ENCODE assay signal across 12 cellular contexts in the genomic region with DNA sequence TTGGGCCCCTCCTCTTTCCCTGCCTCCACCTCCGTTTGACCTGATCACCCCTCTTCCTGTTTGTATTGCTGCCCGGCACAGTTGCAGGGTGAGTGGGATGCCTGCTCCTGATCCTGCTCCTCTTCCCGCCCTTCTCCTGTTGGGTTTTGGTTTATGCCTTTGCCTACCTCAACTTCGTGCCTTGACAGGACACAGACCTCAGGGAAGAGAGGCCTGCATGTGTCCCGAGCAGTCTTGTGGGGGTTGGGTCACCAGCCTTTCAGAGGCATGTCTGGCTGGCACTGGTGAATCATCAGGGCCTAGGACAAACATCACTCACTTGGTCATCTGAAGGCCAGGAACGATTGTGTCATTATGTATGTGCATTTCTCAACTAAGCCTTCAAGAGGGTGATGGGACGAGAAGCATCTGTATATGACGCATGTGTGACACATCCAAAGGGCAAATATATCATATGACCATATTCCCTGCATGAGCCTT. TPM values are rescaled to one million over a fixed set of nuclear protein-coding genes. Genes with fewer than 3 reads are reported as not detected.
A peak's percentile ranks its signal among the peaks of the same experiment; 100 is the strongest.
DNase-seq lines count a peak whose midpoint lies in the region; ATAC-seq, FAIRE-seq and TF ChIP-seq lines count a peak whose summit lies in the region.
"Had no signal": no experiment of that assay in that cellular context is flagged by ENCODE, and none has a peak within 500 bp of the region (broad histone marks: within the 10 kb centered on the region; RNA-seq: fewer than 3 reads in every experiment).

No MANE protein-coding gene starts in this region.

- CTCF ChIA-PET in HepG2 (lab: Yijun Ruan, JAX; ENCODE audit: low intra/inter-chr PET ratio, low total read pairs): no interaction called here

- 0 out of 2 replicates have a peak, but pooled peaks cover 9% of the 10 kb centered on the region for H3K4me1 ChIP-seq in HepG2 (ENCODE audit: insufficient read depth, low read length)
- H3K4me1 ChIP-seq: Caco-2, right atrium auricular region had no signal

- H3K27ac ChIP-seq in brain microvascular endothelial cell: peak overlapping the region; percentile 87
- H3K27ac ChIP-seq in HepG2 (ENCODE audit: extremely low read length, insufficient read depth, low read length): no peak overlapping the region
- H3K27ac ChIP-seq: right atrium auricular region had no signal

- no peak overlapping the region for H3K4me3 Mint-ChIP-seq in T-helper 2 cell treated with Interferon-gamma antibody and Interleukin-4, amounts not matched to agents 5 μg/mL and 100 μg/mL, for 36 hours

- TF ChIP-seq POLR2A in HepG2 (IDR thresholded peaks at IDR 0.05; ENCODE audit: insufficient read depth in 1 of 2, low read depth in 2 of 2, low read length in 2 of 2): no peak

- POLR2A ChIA-PET in HepG2 (lab: Yijun Ruan, JAX): no interaction called here

- H4K20me1 ChIP-seq in HepG2 (ENCODE audit: insufficient read depth, low read length): no peaks in the 10 kb centered on the region

- peaks cover 3% of the 10 kb centered on the region; the same call in 1 of the 2 replicates for H3K9me3 ChIP-seq in MG63
- no peaks in the 10 kb centered on the region for H3K9me3 ChIP-seq in HepG2 (ENCODE audit: low read length)
- H3K9me3 ChIP-seq: Caco-2 had no signal

- TF ChIP-seq RAD21 in HepG2 (CRISPR knock-in tag; IDR thresholded peaks at IDR 0.05): no peak

- H3K36me3 ChIP-seq in MG63: no peaks in the 10 kb centered on the region
- no peaks in the 10 kb centered on the region for H3K36me3 ChIP-seq in brain microvascular endothelial cell (replicated peaks)
- no peaks in the 10 kb centered on the region for H3K36me3 ChIP-seq in HepG2 (replicated peaks in 1 of 2; ENCODE audit: control insufficient read depth in 1 of 2, insufficient read depth in 2 of 2, low read length in 2 of 2)
- H3K36me3 ChIP-seq: right atrium auricular region had no signal

- no peaks in the 10 kb centered on the region for H3K79me2 ChIP-seq in HepG2 (ENCODE audit: insufficient read depth, low read length)

- FAIRE-seq in HepG2 (lab: Jason Lieb, UNC): no peak

- no TSS peak for BruUV-seq in HepG2 (replicated peaks; lab: Mats Ljungman, UMichigan)

- DNase-seq in AG10803 (ENCODE audit: low read depth) (peak; percentile 97), MG63 (peak; percentile 74), brain microvascular endothelial cell (peak; percentile 96), HepG2 (ENCODE audit: low spot score) (peak; percentile 80)
- DNase-seq in T-helper 2 cell treated with Interferon-gamma antibody and Interleukin-4, amounts not matched to agents 5 μg/mL and 100 μg/mL, for 36 hours (ENCODE audit: low spot score): no peak
- DNase-seq in activated naive CD4-positive, alpha-beta T cell treated with Interleukin-2 at 50 U/mL for 16 hours: no peak
- DNase-seq: activated T-cell treated with anti-CD3 and anti-CD28 coated beads, Interleukin-2, amount 50 U/mL, for 1 hour; Caco-2; NCI-H510A treated with DMSO at 0.1 percent for 48 hours had no signal

- no peaks in the 10 kb centered on the region for H3K36me3 Mint-ChIP-seq in T-helper 2 cell treated with Interferon-gamma antibody and Interleukin-4, amounts not matched to agents 5 μg/mL and 100 μg/mL, for 36 hours (ENCODE audit: low read depth)

- H3K9ac ChIP-seq in HepG2 (ENCODE audit: insufficient read depth, low read depth, low read length): no peak overlapping the region

- H3K4me1 Mint-ChIP-seq in T-helper 2 cell treated with Interferon-gamma antibody and Interleukin-4, amounts not matched to agents 5 μg/mL and 100 μg/mL, for 36 hours (ENCODE audit: low read depth): no peaks in the 10 kb centered on the region

- no peak for TF ChIP-seq CTCF in AG10803 (conservative IDR thresholded peaks at IDR 0.05; ENCODE audit: low read length)
- TF ChIP-seq CTCF in brain microvascular endothelial cell (IDR thresholded peaks at IDR 0.05; ENCODE audit: low read depth, low read length, missing control alignments): no peak
- TF ChIP-seq CTCF in HepG2 (CRISPR knock-in tag; IDR thresholded peaks at IDR 0.05): no peak

- ATAC-seq in HepG2: peak; percentile 85
- no peak for ATAC-seq in GM21529 (IDR thresholded peaks at IDR 0.05; ENCODE audit: unreplicated experiment)
- no peak for ATAC-seq in GM21515 (IDR thresholded peaks at IDR 0.05; ENCODE audit: unreplicated experiment)

- in situ Hi-C loops in brain microvascular endothelial cell (cut with HindIII; ENCODE audit: low pct_ligation_motif_present, low sequenced_read_pairs) (no loop called here), HepG2 (cut with HindIII; ENCODE audit: extremely low pct_ligation_motif_present, low pct_unique_long_range_greater_than_20kb) (no loop called here)

- TF ChIP-seq EP300 in HepG2 (IDR thresholded peaks at IDR 0.05; ENCODE audit: low read depth in 2 of 2, low read length in 2 of 2) (peak in 1 of 2 experiments; percentile 26; a peak in 1 of 4 replicates), HepG2 (CRISPR knock-in tag; IDR thresholded peaks at IDR 0.05; ENCODE audit: borderline replicate concordance) (peak; percentile 58; the same call in 1 of the 2 replicates)

- intact Hi-C loops in HepG2 (cut with micrococcal nuclease; ENCODE audit: unreplicated experiment): no loop called here

- no peaks in the 10 kb centered on the region for H3K9me3 Mint-ChIP-seq in T-helper 2 cell treated with Interferon-gamma antibody and Interleukin-4, amounts not matched to agents 5 μg/mL and 100 μg/mL, for 36 hours

- no peak overlapping the region for H2AFZ ChIP-seq in HepG2 (ENCODE audit: low read length)

- WGBS in HepG2 (ENCODE audit: low lambda C conversion rate): 0% methylated on average over 8 of the region's 8 CpGs

- H3K4me3 ChIP-seq in AG10803 (ENCODE audit: low read length): no peak overlapping the region
- no peak overlapping the region for H3K4me3 ChIP-seq in MG63
- H3K4me3 ChIP-seq in brain microvascular endothelial cell (ENCODE audit: low read depth, low read length): no peak overlapping the region
- H3K4me3 ChIP-seq in HepG2 (replicated peaks in 1 of 3; ENCODE audit: insufficient read depth in 1 of 3, low read depth in 2 of 3, low read length in 3 of 3): no peak overlapping the region
- H3K4me3 ChIP-seq: right atrium auricular region had no signal

- H3K4me2 ChIP-seq in HepG2 (ENCODE audit: low read depth, low read length): peak overlapping the region; percentile 48; the same call in 1 of the 2 replicates

- no peak overlapping the region for H3K27ac Mint-ChIP-seq in T-helper 2 cell treated with Interferon-gamma antibody and Interleukin-4, amounts not matched to agents 5 μg/mL and 100 μg/mL, for 36 hours

- H3K27me3 ChIP-seq in MG63 (no peaks in the 10 kb centered on the region), brain microvascular endothelial cell (replicated peaks) (no peaks in the 10 kb centered on the region), HepG2 (ENCODE audit: control insufficient read depth in 1 of 2, insufficient read depth in 2 of 2, low read length in 2 of 2) (peaks cover 0 to 2% of the 10 kb centered on the region in 2 experiments; a peak in 3 of 5 replicates)
- H3K27me3 ChIP-seq: right atrium auricular region had no signal

- H3K27me3 Mint-ChIP-seq in T-helper 2 cell treated with Interferon-gamma antibody and Interleukin-4, amounts not matched to agents 5 μg/mL and 100 μg/mL, for 36 hours (ENCODE audit: low read depth): no peaks in the 10 kb centered on the region

TF ChIP-seq in HepG2, 621 proteins besides CTCF, POLR2A, EP300 and RAD21 (continues in another document):
- 0 out of 2 replicates have a peak, but pooled peaks have one; percentile 50 for TF ChIP-seq GATAD2A (CRISPR knock-in tag; IDR thresholded peaks at IDR 0.05)
- TF ChIP-seq ZNF12 (CRISPR knock-in tag; IDR thresholded peaks at IDR 0.05): 0 out of 2 replicates have a peak, but pooled peaks have one; percentile 17
- no peak for TF ChIP-seq ZNF713 (CRISPR knock-in tag; IDR thresholded peaks at IDR 0.05)
- peak; percentile 62 for TF ChIP-seq ZNF644 (CRISPR knock-in tag; IDR thresholded peaks at IDR 0.05; ENCODE audit: low read depth)
- TF ChIP-seq FOSL2 (CRISPR knock-in tag; IDR thresholded peaks at IDR 0.05): peak; percentile 98
- TF ChIP-seq KDM2A (CRISPR knock-in tag; IDR thresholded peaks at IDR 0.05; ENCODE audit: borderline replicate concordance, low read depth): peak; percentile 31; the same call in 1 of the 2 replicates
- TF ChIP-seq ONECUT2 (CRISPR knock-in tag; IDR thresholded peaks at IDR 0.05): no peak
- no peak for TF ChIP-seq MAFK (conservative IDR thresholded peaks at IDR 0.05 in 1 of 2, IDR thresholded peaks at IDR 0.05 in 1 of 2; ENCODE audit: low read length in 2 of 2)
- peak; percentile 48 for TF ChIP-seq SKI (IDR thresholded peaks at IDR 0.05; ENCODE audit: partially characterized antibody)

RNA-seq across cellular contexts. Expression of a gene that starts 56.9 kb away (rescaled TPM):
- 5.8 and 6.6 TPM in 2 replicates for total RNA-seq in MG63 (2014; rRNA removed; shearing (Covaris generic); ENCODE audit: low replicate concordance)
- not detected in 2 replicates for total RNA-seq in HepG2 (2016; rRNA removed; fragmentation: Illumina TruSeq; extraction: Trizol)
- total RNA-seq in HepG2 (2016; cell fraction: cytosol; rRNA removed; fragmentation: Illumina TruSeq; extraction: Trizol; ENCODE audit: low read depth): not detected in 2 replicates
- total RNA-seq in HepG2 (2016; cell fraction: insoluble cytoplasmic fraction; rRNA removed; fragmentation: Illumina TruSeq; extraction: Trizol): 0.09 TPM in 1 of 2 replicates, not detected in the other
- total RNA-seq in HepG2 (2016; cell fraction: membrane; rRNA removed; fragmentation: Illumina TruSeq; extraction: Trizol): not detected in 2 replicates
- 0.19 TPM in 1 of 2 replicates, not detected in the other for total RNA-seq in HepG2 (2016; cell fraction: nucleus; rRNA removed; fragmentation: Illumina TruSeq; extraction: Trizol)
- polyA plus RNA-seq in HepG2 (2011; rRNA removed): 0.01 TPM in 2 replicates
- 0.03 and 0.04 TPM in 2 replicates for polyA plus RNA-seq in HepG2 (2011; cell fraction: cytosol; rRNA removed)
- polyA plus RNA-seq in HepG2 (2011; cell fraction: nucleus; rRNA removed): 0.13 and 0.21 TPM in 2 replicates
- polyA plus RNA-seq in HepG2 (2012): 0.07 TPM in 1 of 2 replicates, not detected in the other
- polyA plus RNA-seq in HepG2 (2016; cell fraction: cytosol; fragmentation: Illumina TruSeq; extraction: Trizol; ENCODE audit: low read depth): not detected in 2 replicates
- polyA plus RNA-seq in HepG2 (2016; cell fraction: insoluble cytoplasmic fraction; fragmentation: Illumina TruSeq; extraction: Trizol; ENCODE audit: low read depth): not detected in 2 replicates
- not detected in 2 replicates for polyA plus RNA-seq in HepG2 (2016; cell fraction: membrane; fragmentation: Illumina TruSeq; extraction: Trizol; ENCODE audit: low read depth)
- polyA plus RNA-seq in HepG2 (2016; cell fraction: nucleus; fragmentation: Illumina TruSeq; extraction: Trizol; ENCODE audit: insufficient read depth, low read depth): not detected in 2 replicates
- polyA minus RNA-seq in HepG2 (2011; rRNA and poly(A)+ RNA removed; ENCODE audit: low replicate concordance): 0.04 and 17.6 TPM in 2 replicates
- polyA minus RNA-seq in HepG2 (2011; cell fraction: cytosol; rRNA and poly(A)+ RNA removed): not detected in 2 replicates
- polyA minus RNA-seq in HepG2 (2011; cell fraction: nucleus; rRNA and poly(A)+ RNA removed): 0.50 and 0.64 TPM in 2 replicates

Comparison
In these comparisons a context has a peak if more than half of its experiments do, and no peak if none do; other contexts are left out.
1. DNase-seq: peak in AG10803 (single experiment), MG63 (single experiment), brain microvascular endothelial cell (single experiment) and HepG2 (single experiment); none in T-helper 2 cell treated with Interferon-gamma antibody and Interleukin-4, amounts not matched to agents 5 μg/mL and 100 μg/mL, for 36 hours (single experiment) and activated naive CD4-positive, alpha-beta T cell treated with Interleukin-2 at 50 U/mL for 16 hours (single experiment).